In genomic region chr1:24009406-24009805, GRCh38 we compare ENCODE assay signal across 1 cellular context.
A peak's percentile ranks its signal among the peaks of the same experiment; 100 is the strongest.
TF ChIP-seq lines count a peak whose summit lies in the region.

No MANE protein-coding gene starts in this region.

TF ChIP-seq in endothelial cell of umbilical vein, 7 proteins besides CTCF, POLR2A, EP300 and RAD21:
- TF ChIP-seq, protein P1, sequence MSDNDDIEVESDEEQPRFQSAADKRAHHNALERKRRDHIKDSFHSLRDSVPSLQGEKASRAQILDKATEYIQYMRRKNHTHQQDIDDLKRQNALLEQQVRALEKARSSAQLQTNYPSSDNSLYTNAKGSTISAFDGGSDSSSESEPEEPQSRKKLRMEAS (IDR thresholded peaks at IDR 0.05; ENCODE audit: insufficient read depth, insufficient read length), result no peak
- no peak for TF ChIP-seq EZH2 (IDR thresholded peaks at IDR 0.05; ENCODE audit: borderline replicate concordance, low read depth, low read length, severe bottlenecking)
- TF ChIP-seq GATA2 (IDR thresholded peaks at IDR 0.05; ENCODE audit: insufficient read depth, insufficient read length, low read depth, low read length), result peak; percentile 24
- peak; percentile 91 for TF ChIP-seq FOS (IDR thresholded peaks at IDR 0.05; ENCODE audit: borderline replicate concordance, insufficient read depth, low read length)
- no peak for TF ChIP-seq MYC (IDR thresholded peaks at IDR 0.05; ENCODE audit: low read depth, low read length)
- peak; percentile 90 for TF ChIP-seq JUN (IDR thresholded peaks at IDR 0.05; ENCODE audit: borderline replicate concordance, insufficient read depth, insufficient read length, low read depth)
- TF ChIP-seq POLR2AphosphoS5 (IDR thresholded peaks at IDR 0.05; ENCODE audit: insufficient read depth, low read depth, low read length), result peak; percentile 49
